In the genomic region with DNA sequence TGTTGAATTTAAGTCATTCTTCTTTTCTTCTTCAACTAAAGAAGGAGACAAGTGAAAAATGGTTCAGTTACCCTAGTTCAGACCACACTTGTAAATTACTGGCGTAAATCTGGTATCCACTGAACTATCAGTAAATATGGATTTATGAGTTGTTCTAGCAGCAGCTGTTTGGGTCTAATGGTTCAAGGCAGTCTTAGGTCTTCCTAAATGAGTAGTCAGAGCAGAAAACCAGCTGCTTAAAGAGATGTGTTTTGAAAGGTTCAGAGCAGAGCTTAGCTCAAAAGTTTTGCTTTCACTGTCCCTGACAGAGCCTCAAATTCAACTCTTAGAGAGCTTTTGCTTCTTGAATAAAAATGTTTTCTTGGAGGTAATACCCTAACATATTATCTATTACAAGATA, we compare ENCODE assay signal across 15 cellular contexts. TPM values are rescaled to one million over a fixed set of nuclear protein-coding genes. Genes with fewer than 3 reads are reported as not detected.
DNase-seq lines count a peak whose midpoint lies in the region; ATAC-seq, FAIRE-seq and TF ChIP-seq lines count a peak whose summit lies in the region.
"Had no signal": no experiment of that assay in that cellular context is flagged by ENCODE, and none has a peak within 500 bp of the region (broad histone marks: within the 10 kb centered on the region; RNA-seq: fewer than 3 reads in every experiment).

No MANE protein-coding gene starts in this region.

- FAIRE-seq in urothelium cell line (lab: Jason Lieb, UNC): no peak

- H3K9ac ChIP-seq in muscle layer of colon (ENCODE audit: low read length): no peak overlapping the region
- H3K9ac ChIP-seq: BLaER1 had no signal

- no peak for ATAC-seq in thoracic aorta (ENCODE audit: insufficient number of reproducible peaks, low FRiP score, low read depth)
- ATAC-seq: esophagus mucosa had no signal

- H3K4me1 ChIP-seq in HEK293 (ENCODE audit: control insufficient read depth, insufficient read depth, low read length): no peaks in the 10 kb centered on the region
- peaks cover 28% of the 10 kb centered on the region for H3K4me1 ChIP-seq in muscle layer of colon (ENCODE audit: insufficient read depth, low read length)
- peaks cover 48 to 73% of the 10 kb centered on the region in 2 donors for H3K4me1 ChIP-seq in thoracic aorta (ENCODE audit: control insufficient read depth in 1 of 2, low read depth in 2 of 2)
- H3K4me1 ChIP-seq: BLaER1 had no signal

- CTCF ChIA-PET in HEK293 (lab: Yijun Ruan, JAX): interaction anchor here (1.2 kb wide), 1 partner anchor 15 kb away, joined by 3 read pairs; no protein-coding TSS in a partner anchor

- no peak overlapping the region for H3K4me3 ChIP-seq in HEK293 (ENCODE audit: low read depth, low read length)
- H3K4me3 ChIP-seq in brain microvascular endothelial cell (ENCODE audit: low read depth, low read length): no peak overlapping the region
- peak overlapping the region in 1 of 2 donors; percentile 20 for H3K4me3 ChIP-seq in muscle layer of colon (ENCODE audit: low read depth in 1 of 2, low read length in 2 of 2)
- H3K4me3 ChIP-seq in thoracic aorta: peak overlapping the region; percentile 55
- H3K4me3 ChIP-seq: BLaER1 had no signal

- H3K36me3 ChIP-seq in HEK293 (ENCODE audit: control insufficient read depth in 2 of 2, insufficient read depth in 1 of 2, low read length in 2 of 2): no peaks in the 10 kb centered on the region
- H3K36me3 ChIP-seq in brain microvascular endothelial cell (replicated peaks): peaks cover 10% of the 10 kb centered on the region
- no peaks in the 10 kb centered on the region for H3K36me3 ChIP-seq in muscle layer of colon (ENCODE audit: insufficient read depth, low read length)
- no peaks in the 10 kb centered on the region for H3K36me3 ChIP-seq in thoracic aorta
- H3K36me3 ChIP-seq: BLaER1 had no signal

- H3K27me3 ChIP-seq in brain microvascular endothelial cell (replicated peaks) (no peaks in the 10 kb centered on the region), muscle layer of colon (ENCODE audit: control insufficient read depth in 1 of 2, insufficient read depth in 2 of 2, low read length in 2 of 2) (no peaks in the 10 kb centered on the region), thoracic aorta (replicated peaks; ENCODE audit: insufficient read depth) (no peaks in the 10 kb centered on the region)

- DNase-seq in brain microvascular endothelial cell: no peak
- DNase-seq in thoracic aorta (ENCODE audit: low spot score): no peak
- no peak for DNase-seq in GDM1 (lab: John Stamatoyannopoulos, UW)
- no peak for DNase-seq in urothelium cell line (ENCODE audit: low spot score)
- no peak for DNase-seq in A172 (ENCODE audit: low spot score)
- no peak for DNase-seq in activated CD4-positive, alpha-beta T cell treated with anti-CD3 and anti-CD28 coated beads for 48 hours
- DNase-seq: activated B cell treated with CpG ODN at 0.5 μM for 24 hours; aorta; dermis blood vessel endothelial cell; NCI-H1092 treated with DMSO at 0.1 percent for 48 hours; stimulated activated CD4-positive, alpha-beta T cell treated with anti-CD3 and anti-CD28 coated beads, Interleukin-4, amount 100 ng/mL, for 24 hours had no signal

- TF ChIP-seq CTCF in HEK293 (tag by site-specific recombination; IDR thresholded peaks at IDR 0.05): no peak
- no peak for TF ChIP-seq CTCF in brain microvascular endothelial cell (IDR thresholded peaks at IDR 0.05; ENCODE audit: low read depth, low read length, missing control alignments)
- no peak for TF ChIP-seq CTCF in thoracic aorta (IDR thresholded peaks at IDR 0.05)

- in situ Hi-C loops in brain microvascular endothelial cell (cut with HindIII; ENCODE audit: low pct_ligation_motif_present, low sequenced_read_pairs): no loop called here

- H3K27ac ChIP-seq in HEK293 (ENCODE audit: extremely low read depth, low read depth, low read length) (no peak overlapping the region), brain microvascular endothelial cell (peak overlapping the region; percentile 88), muscle layer of colon (ENCODE audit: low read depth, low read length) (peak overlapping the region; percentile 15), thoracic aorta (peak overlapping the region; percentile 51 to 78)
- H3K27ac ChIP-seq: BLaER1 had no signal

- H3K9me3 ChIP-seq in HEK293 (ENCODE audit: control insufficient read depth, insufficient read depth, low read depth, low read length) (no peaks in the 10 kb centered on the region), muscle layer of colon (ENCODE audit: low read length) (no peaks in the 10 kb centered on the region), thoracic aorta (no peaks in the 10 kb centered on the region)

- POLR2A ChIA-PET in HEK293 (lab: Yijun Ruan, JAX): no interaction called here

TF ChIP-seq in HEK293, 187 proteins besides CTCF, POLR2A, EP300 and RAD21:
- TF ChIP-seq ZBTB17 (tag by site-specific recombination; IDR thresholded peaks at IDR 0.05) (0 out of 2 replicates have a peak, but pooled peaks have one; percentile 35), ZNF433 (tag by site-specific recombination; IDR thresholded peaks at IDR 0.05; ENCODE audit: low read depth) (no peak)

RNA-seq across cellular contexts. Expression of gene VGLL3, which starts 5.5 kb away (rescaled TPM):
- 10 to 100 TPM; 45.6 to 80.0 TPM for total RNA-seq in thoracic aorta
- total RNA-seq in A172 (2014; rRNA removed; shearing (Covaris generic)): not detected in 2 replicates
- total RNA-seq: activated B cell treated with CpG ODN at 0.5 μM for 24 hours had no signal

Comparison
In these comparisons a context has a peak if more than half of its experiments do, and no peak if none do; other contexts are left out.
1. RNA of gene VGLL3, which starts 5.5 kb away (total RNA-seq): 45.6 to 80.0 TPM in thoracic aorta; not detected in A172; every median in the first group is over 10 times any median in the second.